12 cellular contexts compared by ENCODE assay signal in the genomic region with DNA sequence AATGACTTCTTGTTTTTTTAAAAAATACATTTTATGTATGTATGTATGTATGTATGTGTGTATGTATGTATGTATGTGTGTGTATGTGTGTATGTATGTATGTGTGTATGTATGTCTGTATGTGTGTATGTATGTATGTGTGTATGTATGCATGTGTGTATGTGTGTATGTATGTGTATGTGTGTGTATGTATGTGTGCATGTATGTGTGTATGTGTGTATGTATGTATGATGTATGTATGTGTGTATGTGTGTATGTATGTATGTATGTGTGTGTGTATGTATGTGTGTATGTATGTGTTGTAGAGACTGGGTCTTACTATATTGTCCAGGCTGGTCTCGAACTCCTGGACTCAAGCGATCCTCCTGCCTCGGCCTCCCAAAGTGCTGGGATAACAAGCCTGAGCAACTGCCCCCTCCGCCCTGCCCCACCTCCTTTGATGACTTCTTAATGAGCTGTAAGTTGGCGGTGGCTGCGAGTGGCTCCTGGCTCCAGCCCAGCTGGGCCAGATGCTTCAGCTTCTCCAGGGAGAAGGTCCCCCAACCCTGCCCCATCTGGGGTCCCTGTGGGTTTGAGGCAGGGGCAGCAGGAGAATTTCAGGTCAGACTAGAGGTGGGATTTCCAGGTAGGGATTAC. TPM values are rescaled to one million over a fixed set of nuclear protein-coding genes. Genes with fewer than 3 reads are reported as not detected.
A peak's percentile ranks its signal among the peaks of the same experiment; 100 is the strongest.
DNase-seq lines count a peak whose midpoint lies in the region; ATAC-seq, FAIRE-seq and TF ChIP-seq lines count a peak whose summit lies in the region.
"Not testable (repeated sequence)": the region's sequence is repeated elsewhere in the genome, so short reads cannot be mapped to it uniquely, and the experiment has no call there.
"Had no signal": no experiment of that assay in that cellular context is flagged by ENCODE, and none has a peak within 500 bp of the region (broad histone marks: within the 10 kb centered on the region; RNA-seq: fewer than 3 reads in every experiment).

No MANE protein-coding gene starts in this region.

- not testable (repeated sequence) for H3K27me3 ChIP-seq in K562 (ENCODE audit: control insufficient read depth in 2 of 2, insufficient read depth in 2 of 2, low read length in 2 of 2); neutrophil

- not testable (repeated sequence) for DNase-seq in A549 (ENCODE audit: low read depth in 1 of 2, low spot score in 1 of 2); GM12891 (ENCODE audit: insufficient read length, low spot score); T-helper 2 cell treated with Interferon-gamma antibody and Interleukin-4, amounts not matched to agents 5 μg/mL and 100 μg/mL, for 36 hours (ENCODE audit: low spot score); frontal cortex (ENCODE audit: low spot score in 2 of 2)
- DNase-seq in K562 (ENCODE audit: extremely low read depth in 1 of 4, low spot score in 3 of 4), result peak in 1 of 4 experiments; percentile 5
- peak; percentile 3 for DNase-seq in mucosa of gallbladder (ENCODE audit: low spot score)

- FAIRE-seq in A549 (lab: Jason Lieb, UNC), result peak; percentile 46
- peak; percentile 38 for FAIRE-seq in GM12891 (lab: Jason Lieb, UNC)
- peak; percentile 35 for FAIRE-seq in K562 (lab: Jason Lieb, UNC)
- FAIRE-seq in frontal cortex (lab: Jason Lieb, UNC), result peak; percentile 36

- CTCF ChIA-PET in A549 (lab: Yijun Ruan, JAX), result interaction anchor here (0.7 kb wide), 1 partner anchor 162 kb away, joined by 3 read pairs; no protein-coding TSS in a partner anchor
- CTCF ChIA-PET in K562 (lab: Yijun Ruan, JAX; ENCODE audit: low intra/inter-chr PET ratio), result not testable (repeated sequence)

- WGBS in A549 (ENCODE audit: missing lambda C conversion rate), result 97% methylated on average over 6 of the region's 6 CpGs
- 80% methylated on average over 1 of the region's 6 CpGs for WGBS in K562 (ENCODE audit: insufficient coverage, low coverage, missing lambda C conversion rate)

- H3K4me2 ChIP-seq in A549, result not testable (repeated sequence)
- H3K4me2 ChIP-seq in K562 (ENCODE audit: insufficient read depth, low read length), result peak overlapping the region; percentile 67

- H3K27ac ChIP-seq in A549, result not testable (repeated sequence)
- H3K27ac ChIP-seq in K562 (ENCODE audit: extremely low read depth, low read depth, low read length), result peak overlapping the region; percentile 50; the same call in 2 of the 3 replicates
- H3K27ac ChIP-seq in neutrophil, result peak overlapping the region; percentile 98

- H2AFZ ChIP-seq in K562 (ENCODE audit: low read depth, low read length), result not testable (repeated sequence)

- not testable (repeated sequence) for ATAC-seq in A549, K562

- H3K9ac ChIP-seq in K562 (ENCODE audit: insufficient read depth in 1 of 2, low read depth in 2 of 2, low read length in 2 of 2), result not testable (repeated sequence)

- in situ Hi-C loops in K562 (cut with MboI), result not testable (repeated sequence)

- POLR2A ChIA-PET in A549 (lab: Yijun Ruan, JAX); K562 (lab: Yijun Ruan, JAX): not testable (repeated sequence)

- peaks cover 13% of the 10 kb centered on the region for H3K4me1 Mint-ChIP-seq in T-helper 2 cell treated with Interferon-gamma antibody and Interleukin-4, amounts not matched to agents 5 μg/mL and 100 μg/mL, for 36 hours (ENCODE audit: low read depth)

- H3K4me3 Mint-ChIP-seq in T-helper 2 cell treated with Interferon-gamma antibody and Interleukin-4, amounts not matched to agents 5 μg/mL and 100 μg/mL, for 36 hours, result not testable (repeated sequence)

- TF ChIP-seq POLR2A in A549 (IDR thresholded peaks at IDR 0.05; ENCODE audit: low read length); GM12891 (IDR thresholded peaks at IDR 0.05; ENCODE audit: low read depth, low read length); K562 (conservative IDR thresholded peaks at IDR 0.05): not testable (repeated sequence)

- H3K27me3 Mint-ChIP-seq in T-helper 2 cell treated with Interferon-gamma antibody and Interleukin-4, amounts not matched to agents 5 μg/mL and 100 μg/mL, for 36 hours (ENCODE audit: low read depth), result not testable (repeated sequence)

- not testable (repeated sequence) for TF ChIP-seq EP300 in A549 (IDR thresholded peaks at IDR 0.05); K562 (IDR thresholded peaks at IDR 0.05; ENCODE audit: low read length)

- TF ChIP-seq RAD21 in A549 (conservative IDR thresholded peaks at IDR 0.05 in 1 of 2, IDR thresholded peaks at IDR 0.05 in 1 of 2); K562 (CRISPR knock-in tag; conservative IDR thresholded peaks at IDR 0.05 in 1 of 2, IDR thresholded peaks at IDR 0.05 in 1 of 2): not testable (repeated sequence)

- not testable (repeated sequence) for H3K4me3 ChIP-seq in A549; neutrophil (ENCODE audit: low read depth in 1 of 2, low read length in 1 of 2)
- H3K4me3 ChIP-seq in K562, result peak overlapping the region; percentile 25; the same call in 1 of the 2 replicates

- H3K9me1 ChIP-seq in K562 (ENCODE audit: control insufficient read depth, insufficient read depth, low read length), result not testable (repeated sequence)

- H3K36me3 Mint-ChIP-seq in T-helper 2 cell treated with Interferon-gamma antibody and Interleukin-4, amounts not matched to agents 5 μg/mL and 100 μg/mL, for 36 hours (ENCODE audit: low read depth), result peaks cover 12% of the 10 kb centered on the region

- intact Hi-C loops in K562 (cut with micrococcal nuclease), result not testable (repeated sequence)

- H3K27ac Mint-ChIP-seq in T-helper 2 cell treated with Interferon-gamma antibody and Interleukin-4, amounts not matched to agents 5 μg/mL and 100 μg/mL, for 36 hours, result peak overlapping the region; percentile 47

- H4K20me1 ChIP-seq in K562 (replicated peaks; ENCODE audit: control insufficient read depth, insufficient read depth, low read length), result not testable (repeated sequence)

- TF ChIP-seq CTCF in A549 (IDR thresholded peaks at IDR 0.05); K562 (IDR thresholded peaks at IDR 0.05 in 2 of 3, conservative IDR thresholded peaks at IDR 0.05 in 1 of 3; ENCODE audit: insufficient read depth in 2 of 3, low read depth in 1 of 3, low read length in 3 of 3); neutrophil (IDR thresholded peaks at IDR 0.05): not testable (repeated sequence)

- H3K9me3 Mint-ChIP-seq in T-helper 2 cell treated with Interferon-gamma antibody and Interleukin-4, amounts not matched to agents 5 μg/mL and 100 μg/mL, for 36 hours, result not testable (repeated sequence)

- H3K36me3 ChIP-seq in K562 (ENCODE audit: control insufficient read depth, insufficient read depth, low read length); neutrophil: not testable (repeated sequence)

- not testable (repeated sequence) for H3K9me3 ChIP-seq in A549; K562 (replicated peaks; ENCODE audit: control insufficient read depth, insufficient read depth, low read depth, low read length); neutrophil

- H3K79me2 ChIP-seq in K562 (ENCODE audit: control insufficient read depth, insufficient read depth, low read length), result not testable (repeated sequence)

- BruUV-seq in K562 (replicated peaks; lab: Mats Ljungman, UMichigan), result not testable (repeated sequence)

- H3K4me1 ChIP-seq in A549 (peaks cover 18% of the 10 kb centered on the region), K562 (replicated peaks in 1 of 2; ENCODE audit: control insufficient read depth in 2 of 2, insufficient read depth in 2 of 2, low read length in 2 of 2) (peaks cover 40 to 48% of the 10 kb centered on the region in 2 experiments), neutrophil (ENCODE audit: control insufficient read depth in 1 of 2, insufficient read depth in 1 of 2, low read depth in 1 of 2, low read length in 1 of 2) (peaks cover 47 to 61% of the 10 kb centered on the region in 2 experiments)

RNA-seq across cellular contexts. Expression of gene CYP2A6, which starts 24.7 kb away (rescaled TPM):
- polyA plus RNA-seq in A549 (2011; rRNA removed) (not detected in 2 replicates), A549 (2017; fragmentation: RNase III; extraction: RNeasy Plus Mini Kit Qiagen cat#74134 plus additional on column Dnase treatment) (not detected in 3 replicates), K562 (2011; rRNA removed) (not detected in 2 replicates), K562 (2014; fragmentation: Illumina TruSeq; extraction: Trizol) (not detected in 2 replicates), K562 (2014; fragmentation: Nextera tagmentation; extraction: Ambion mirVana) (not detected), K562 (2014; rRNA removed) (not detected in 2 replicates)
- polyA plus RNA-seq in A549 (2012; cell fraction: cytosol; rRNA removed), result 0.03 TPM in 1 of 2 replicates, not detected in the other
- polyA plus RNA-seq in A549 (2012; cell fraction: nucleus; rRNA removed), result 0.05 TPM in 1 of 2 replicates, not detected in the other
- not detected in 2 replicates for polyA minus RNA-seq in A549 (2011; rRNA and poly(A)+ RNA removed)
- polyA plus RNA-seq in GM12891 (2012; ENCODE audit: low read depth, missing spikeins), result not detected
- not detected in 2 replicates for total RNA-seq in K562 (2011; cell fraction: chromatin; rRNA removed; ENCODE audit: low replicate concordance)
- total RNA-seq in K562 (2011; cell fraction: nucleolus; rRNA removed), result not detected in 2 replicates
- total RNA-seq in K562 (2011; cell fraction: nucleoplasm; rRNA removed), result not detected in 2 replicates
- total RNA-seq in K562 (2014; rRNA removed) (not detected in 2 replicates), K562 (2014; rRNA removed; fragmentation: Illumina TruSeq; extraction: Trizol) (not detected in 2 replicates), K562 (2015; rRNA removed; fragmentation: Illumina TruSeq; extraction: Trizol) (not detected in 2 replicates), K562 (2021) (0.31 and 0.65 TPM in 2 replicates), frontal cortex (not detected), mucosa of gallbladder (1.9 TPM)
- polyA plus RNA-seq in K562 (2011; cell fraction: cytosol; rRNA removed), result not detected in 2 replicates
- polyA plus RNA-seq in K562 (2011; cell fraction: nucleus; rRNA removed), result not detected in 2 replicates
- polyA plus RNA-seq in K562 (2012), result not detected in 2 replicates
- polyA minus RNA-seq in K562 (2011; rRNA and poly(A)+ RNA removed), result not detected in 2 replicates
- not detected in 2 replicates for polyA minus RNA-seq in K562 (2011; cell fraction: cytosol; rRNA and poly(A)+ RNA removed)
- polyA minus RNA-seq in K562 (2011; cell fraction: nucleus; rRNA and poly(A)+ RNA removed), result not detected in 2 replicates
- total RNA-seq: GM23248, H7, HT-29, Peyer's patch had no signal
- polyA plus RNA-seq: CD14-positive monocyte, GM23248 had no signal

RNA-seq across cellular contexts. Expression of gene EGLN2, which starts 26.6 kb away (rescaled TPM):
- polyA plus RNA-seq in A549 (2011; rRNA removed) (34.7 and 45.5 TPM in 2 replicates), A549 (2017; fragmentation: RNase III; extraction: RNeasy Plus Mini Kit Qiagen cat#74134 plus additional on column Dnase treatment) (79.2 to 81.4 TPM (median 80.3 TPM) in 3 replicates), K562 (2011; rRNA removed) (41.1 and 52.0 TPM in 2 replicates), K562 (2014; fragmentation: Illumina TruSeq; extraction: Trizol) (65.7 and 78.9 TPM in 2 replicates), K562 (2014; fragmentation: Nextera tagmentation; extraction: Ambion mirVana) (10 to 100 TPM in 1 of 2 experiments, 1 to 10 TPM in 1; 9.6 to 19.1 TPM), K562 (2014; rRNA removed) (81.3 and 92.5 TPM in 2 replicates)
- polyA plus RNA-seq in A549 (2012; cell fraction: cytosol; rRNA removed), result 107 and 141 TPM in 2 replicates
- polyA plus RNA-seq in A549 (2012; cell fraction: nucleus; rRNA removed), result 199 and 212 TPM in 2 replicates
- polyA minus RNA-seq in A549 (2011; rRNA and poly(A)+ RNA removed), result 72.7 and 78.7 TPM in 2 replicates
- 51.5 TPM for polyA plus RNA-seq in GM12891 (2012; ENCODE audit: low read depth, missing spikeins)
- total RNA-seq in K562 (2011; cell fraction: chromatin; rRNA removed; ENCODE audit: low replicate concordance), result 63.0 and 140 TPM in 2 replicates
- total RNA-seq in K562 (2011; cell fraction: nucleolus; rRNA removed), result 93.6 and 96.2 TPM in 2 replicates
- 80.4 and 98.4 TPM in 2 replicates for total RNA-seq in K562 (2011; cell fraction: nucleoplasm; rRNA removed)
- total RNA-seq in K562 (2014; rRNA removed) (104 and 120 TPM in 2 replicates), K562 (2014; rRNA removed; fragmentation: Illumina TruSeq; extraction: Trizol) (51.2 and 71.0 TPM in 2 replicates), K562 (2015; rRNA removed; fragmentation: Illumina TruSeq; extraction: Trizol) (92.0 and 92.9 TPM in 2 replicates), K562 (2021) (111 and 114 TPM in 2 replicates), frontal cortex (46.5 TPM), mucosa of gallbladder (114 TPM)
- polyA plus RNA-seq in K562 (2011; cell fraction: cytosol; rRNA removed), result 56.6 and 123 TPM in 2 replicates
- polyA plus RNA-seq in K562 (2011; cell fraction: nucleus; rRNA removed), result 86.2 and 132 TPM in 2 replicates
- polyA plus RNA-seq in K562 (2012), result 87.1 and 100 TPM in 2 replicates
- polyA minus RNA-seq in K562 (2011; rRNA and poly(A)+ RNA removed), result 18.5 and 29.1 TPM in 2 replicates
- polyA minus RNA-seq in K562 (2011; cell fraction: cytosol; rRNA and poly(A)+ RNA removed), result 35.9 and 41.9 TPM in 2 replicates
- polyA minus RNA-seq in K562 (2011; cell fraction: nucleus; rRNA and poly(A)+ RNA removed), result 31.8 and 35.2 TPM in 2 replicates

RNA-seq across cellular contexts. Expression of gene RAB4B, which starts 47.5 kb away (rescaled TPM):
- 20.7 and 25.0 TPM in 2 replicates for polyA plus RNA-seq in A549 (2011; rRNA removed)
- polyA plus RNA-seq in A549 (2012; cell fraction: cytosol; rRNA removed), result 30.0 and 35.6 TPM in 2 replicates
- 39.3 and 46.0 TPM in 2 replicates for polyA plus RNA-seq in A549 (2012; cell fraction: nucleus; rRNA removed)
- polyA plus RNA-seq in A549 (2017; fragmentation: RNase III; extraction: RNeasy Plus Mini Kit Qiagen cat#74134 plus additional on column Dnase treatment), result 17.1 to 23.3 TPM (median 22.9 TPM) in 3 replicates
- 6.9 and 13.6 TPM in 2 replicates for polyA minus RNA-seq in A549 (2011; rRNA and poly(A)+ RNA removed)
- 38.8 TPM for polyA plus RNA-seq in GM12891 (2012; ENCODE audit: low read depth, missing spikeins)
- 17.4 and 18.8 TPM in 2 replicates for total RNA-seq in K562 (2011; cell fraction: chromatin; rRNA removed; ENCODE audit: low replicate concordance)
- 12.3 and 13.6 TPM in 2 replicates for total RNA-seq in K562 (2011; cell fraction: nucleolus; rRNA removed)
- total RNA-seq in K562 (2011; cell fraction: nucleoplasm; rRNA removed), result 11.1 and 23.1 TPM in 2 replicates
- 11.9 and 14.8 TPM in 2 replicates for total RNA-seq in K562 (2014; rRNA removed)
- 1.9 and 4.2 TPM in 2 replicates for total RNA-seq in K562 (2014; rRNA removed; fragmentation: Illumina TruSeq; extraction: Trizol)
- 7.7 and 9.2 TPM in 2 replicates for total RNA-seq in K562 (2015; rRNA removed; fragmentation: Illumina TruSeq; extraction: Trizol)
- total RNA-seq in K562 (2021), result 15.4 and 15.6 TPM in 2 replicates
- 11.7 and 14.6 TPM in 2 replicates for polyA plus RNA-seq in K562 (2011; rRNA removed)
- polyA plus RNA-seq in K562 (2011; cell fraction: cytosol; rRNA removed), result 24.7 and 32.5 TPM in 2 replicates
- 23.7 and 28.9 TPM in 2 replicates for polyA plus RNA-seq in K562 (2011; cell fraction: nucleus; rRNA removed)
- 15.9 and 29.9 TPM in 2 replicates for polyA plus RNA-seq in K562 (2012)
- 9.0 and 14.6 TPM in 2 replicates for polyA plus RNA-seq in K562 (2014; fragmentation: Illumina TruSeq; extraction: Trizol)
- under 1 TPM; 0.28 to 0.92 TPM for polyA plus RNA-seq in K562 (2014; fragmentation: Nextera tagmentation; extraction: Ambion mirVana)
- polyA plus RNA-seq in K562 (2014; rRNA removed), result 20.4 and 20.9 TPM in 2 replicates
- 2.0 and 2.6 TPM in 2 replicates for polyA minus RNA-seq in K562 (2011; rRNA and poly(A)+ RNA removed)
- polyA minus RNA-seq in K562 (2011; cell fraction: cytosol; rRNA and poly(A)+ RNA removed), result 2.4 and 3.2 TPM in 2 replicates
- 1.8 and 3.1 TPM in 2 replicates for polyA minus RNA-seq in K562 (2011; cell fraction: nucleus; rRNA and poly(A)+ RNA removed)
- total RNA-seq in frontal cortex, result 6.1 TPM
- 54.4 TPM for total RNA-seq in mucosa of gallbladder

RNA-seq across cellular contexts. Expression of gene MIA, which starts 50.3 kb away (rescaled TPM):
- polyA plus RNA-seq in A549 (2011; rRNA removed) (not detected in 2 replicates), A549 (2017; fragmentation: RNase III; extraction: RNeasy Plus Mini Kit Qiagen cat#74134 plus additional on column Dnase treatment) (not detected in 3 replicates), K562 (2011; rRNA removed) (not detected in 2 replicates), K562 (2014; fragmentation: Illumina TruSeq; extraction: Trizol) (not detected in 2 replicates), K562 (2014; fragmentation: Nextera tagmentation; extraction: Ambion mirVana) (not detected), K562 (2014; rRNA removed) (0.21 and 1.1 TPM in 2 replicates)
- polyA plus RNA-seq in A549 (2012; cell fraction: cytosol; rRNA removed), result not detected in 2 replicates
- polyA plus RNA-seq in A549 (2012; cell fraction: nucleus; rRNA removed), result 0.48 and 2.0 TPM in 2 replicates
- polyA minus RNA-seq in A549 (2011; rRNA and poly(A)+ RNA removed), result 1.8 TPM in 1 of 2 replicates, not detected in the other
- 1.9 TPM for polyA plus RNA-seq in GM12891 (2012; ENCODE audit: low read depth, missing spikeins)
- 2.7 and 4.0 TPM in 2 replicates for total RNA-seq in K562 (2011; cell fraction: chromatin; rRNA removed; ENCODE audit: low replicate concordance)
- not detected in 2 replicates for total RNA-seq in K562 (2011; cell fraction: nucleolus; rRNA removed)
- not detected in 2 replicates for total RNA-seq in K562 (2011; cell fraction: nucleoplasm; rRNA removed)
- total RNA-seq in K562 (2014; rRNA removed) (not detected in 2 replicates), K562 (2014; rRNA removed; fragmentation: Illumina TruSeq; extraction: Trizol) (not detected in 2 replicates), K562 (2015; rRNA removed; fragmentation: Illumina TruSeq; extraction: Trizol) (not detected in 2 replicates), K562 (2021) (not detected in 2 replicates), frontal cortex (not detected), mucosa of gallbladder (4.5 TPM)
- polyA plus RNA-seq in K562 (2011; cell fraction: cytosol; rRNA removed), result not detected in 2 replicates
- 0.74 TPM in 1 of 2 replicates, not detected in the other for polyA plus RNA-seq in K562 (2011; cell fraction: nucleus; rRNA removed)
- 0.93 TPM in 1 of 2 replicates, not detected in the other for polyA plus RNA-seq in K562 (2012)
- polyA minus RNA-seq in K562 (2011; rRNA and poly(A)+ RNA removed), result not detected in 2 replicates
- polyA minus RNA-seq in K562 (2011; cell fraction: cytosol; rRNA and poly(A)+ RNA removed), result not detected in 2 replicates
- polyA minus RNA-seq in K562 (2011; cell fraction: nucleus; rRNA and poly(A)+ RNA removed), result not detected in 2 replicates
- total RNA-seq: GM23248, H7 had no signal
- polyA plus RNA-seq: CD14-positive monocyte, GM23248 had no signal

RNA-seq across cellular contexts. Expression of gene CYP2A7, which starts 56.5 kb away (rescaled TPM):
- polyA plus RNA-seq in A549 (2011; rRNA removed) (not detected in 2 replicates), A549 (2017; fragmentation: RNase III; extraction: RNeasy Plus Mini Kit Qiagen cat#74134 plus additional on column Dnase treatment) (not detected in 3 replicates), K562 (2011; rRNA removed) (not detected in 2 replicates), K562 (2014; fragmentation: Illumina TruSeq; extraction: Trizol) (not detected in 2 replicates), K562 (2014; fragmentation: Nextera tagmentation; extraction: Ambion mirVana) (not detected), K562 (2014; rRNA removed) (not detected in 2 replicates)
- not detected in 2 replicates for polyA plus RNA-seq in A549 (2012; cell fraction: cytosol; rRNA removed)
- polyA plus RNA-seq in A549 (2012; cell fraction: nucleus; rRNA removed), result not detected in 2 replicates
- not detected in 2 replicates for polyA minus RNA-seq in A549 (2011; rRNA and poly(A)+ RNA removed)
- polyA plus RNA-seq in GM12891 (2012; ENCODE audit: low read depth, missing spikeins), result not detected
- total RNA-seq in K562 (2011; cell fraction: chromatin; rRNA removed; ENCODE audit: low replicate concordance), result not detected in 2 replicates
- total RNA-seq in K562 (2011; cell fraction: nucleolus; rRNA removed), result not detected in 2 replicates
- not detected in 2 replicates for total RNA-seq in K562 (2011; cell fraction: nucleoplasm; rRNA removed)
- total RNA-seq in K562 (2014; rRNA removed) (not detected in 2 replicates), K562 (2014; rRNA removed; fragmentation: Illumina TruSeq; extraction: Trizol) (not detected in 2 replicates), K562 (2015; rRNA removed; fragmentation: Illumina TruSeq; extraction: Trizol) (not detected in 2 replicates), K562 (2021) (0.22 TPM in 1 of 2 replicates, not detected in the other), frontal cortex (not detected), mucosa of gallbladder (0.72 TPM)
- polyA plus RNA-seq in K562 (2011; cell fraction: cytosol; rRNA removed), result not detected in 2 replicates
- not detected in 2 replicates for polyA plus RNA-seq in K562 (2011; cell fraction: nucleus; rRNA removed)
- polyA plus RNA-seq in K562 (2012), result not detected in 2 replicates
- polyA minus RNA-seq in K562 (2011; rRNA and poly(A)+ RNA removed), result not detected in 2 replicates
- not detected in 2 replicates for polyA minus RNA-seq in K562 (2011; cell fraction: cytosol; rRNA and poly(A)+ RNA removed)
- not detected in 2 replicates for polyA minus RNA-seq in K562 (2011; cell fraction: nucleus; rRNA and poly(A)+ RNA removed)
- total RNA-seq: GM23248, H7, HT-29, Peyer's patch had no signal
- polyA plus RNA-seq: CD14-positive monocyte, GM23248 had no signal
